Comparison of ENCODE assay signal across 8 cellular contexts in genomic region chr1:11908139-11909021, GRCh38. TPM values are rescaled to one million over a fixed set of nuclear protein-coding genes. Genes with fewer than 3 reads are reported as not detected.
DNase-seq lines count a peak whose midpoint lies in the region; ATAC-seq, FAIRE-seq and TF ChIP-seq lines count a peak whose summit lies in the region.

No MANE protein-coding gene starts in this region.

- DNase-seq in AG04449 (ENCODE audit: low read depth, low spot score) (peak; percentile 97), NCI-H2196 (lab: John Stamatoyannopoulos, UW; ENCODE audit: unreplicated experiment) (peak; percentile 94), mammary epithelial cell (peak; percentile 100), iPS-NIHi11 (ENCODE audit: low spot score) (peak; percentile 66), small intestine (peak; percentile 97)

- H3K9me3 ChIP-seq in mammary epithelial cell (replicated peaks; ENCODE audit: insufficient read depth, low read length) (no peaks in the 10 kb centered on the region), small intestine (ENCODE audit: control insufficient read depth, low read depth) (no peaks in the 10 kb centered on the region)

- POLR2A ChIA-PET in AG04449 (lab: Yijun Ruan, JAX) = interaction anchor here (0.6 to 4.3 kb wide), 45 partner anchors 9 to 871 kb away, joined by 3 to 78 read pairs (median 5); partner anchors contain the start of genes AGTRAP, CLCN6, KIAA2013 and MFN2

- WGBS in mammary epithelial cell (ENCODE audit: low coverage, missing lambda C conversion rate) = 1% methylated on average over 31 of the region's 41 CpGs
- WGBS in small intestine, 3 donors = 0% methylated on average over 41 of the region's 41 CpGs

- dilution Hi-C loops in mammary epithelial cell (cut with HindIII; ENCODE audit: low sequenced_read_pairs) = no loop called here

- CTCF ChIA-PET in AG04449 (lab: Yijun Ruan, JAX) (interaction anchor here (0.6 to 2.3 kb wide), 12 partner anchors 8 to 99 kb away, joined by 3 to 13 read pairs (median 4); no protein-coding TSS in a partner anchor), mammary epithelial cell (lab: Charles Lee; ENCODE audit: low non-redundant PET) (interaction anchor here (0.6 to 0.7 kb wide), 5 partner anchors 55 to 871 kb away, joined by 3 to 9 read pairs (median 5); no protein-coding TSS in a partner anchor)

- H3K27me3 ChIP-seq in mammary epithelial cell (ENCODE audit: insufficient read depth, low read length) (no peaks in the 10 kb centered on the region), small intestine (ENCODE audit: control insufficient read depth in 2 of 2, insufficient read depth in 2 of 2, low read length in 2 of 2) (no peaks in the 10 kb centered on the region)

- ATAC-seq in GM18907 (IDR thresholded peaks at IDR 0.05; ENCODE audit: unreplicated experiment) = peak; percentile 57
- peak; percentile 53 for ATAC-seq in HG03135 (IDR thresholded peaks at IDR 0.05; ENCODE audit: unreplicated experiment)

- H3K4me2 ChIP-seq in mammary epithelial cell (ENCODE audit: insufficient read depth, low read depth, low read length) = peak overlapping the region; percentile 59

- H3K36me3 ChIP-seq in mammary epithelial cell (ENCODE audit: insufficient read depth, low read length) = no peaks in the 10 kb centered on the region
- H3K36me3 ChIP-seq in small intestine (ENCODE audit: control insufficient read depth in 2 of 2, insufficient read depth in 2 of 2, low read length in 2 of 2) = no peaks in the 10 kb centered on the region

- H3K79me2 ChIP-seq in mammary epithelial cell (ENCODE audit: insufficient read depth, low read length) = no peaks in the 10 kb centered on the region

- TSS peak; percentile 98 for BruUV-seq in mammary epithelial cell (replicated peaks; lab: Mats Ljungman, UMichigan)

- H4K20me1 ChIP-seq in mammary epithelial cell (ENCODE audit: insufficient read depth, low read length) = no peaks in the 10 kb centered on the region

- TF ChIP-seq CTCF in AG04449 (IDR thresholded peaks at IDR 0.05; ENCODE audit: insufficient read depth, low read length, missing control alignments) = no peak
- TF ChIP-seq CTCF in VCaP (conservative IDR thresholded peaks at IDR 0.05) = no peak
- no peak for TF ChIP-seq CTCF in mammary epithelial cell (conservative IDR thresholded peaks at IDR 0.05 in 1 of 2, IDR thresholded peaks at IDR 0.05 in 1 of 2; ENCODE audit: extremely low read depth in 1 of 2, insufficient read depth in 1 of 2, low read depth in 1 of 2, low read length in 2 of 2)

- FAIRE-seq in small intestine (lab: Jason Lieb, UNC) = no peak

- H3K4me1 ChIP-seq in mammary epithelial cell (ENCODE audit: insufficient read depth, low read length) (peaks cover 3% of the 10 kb centered on the region), small intestine (ENCODE audit: control insufficient read depth in 2 of 2, insufficient read depth in 1 of 2, low read depth in 1 of 2, low read length in 1 of 2) (peaks cover 0 to 1% of the 10 kb centered on the region in 2 donors)

- H3K27ac ChIP-seq in VCaP = peak overlapping the region; percentile 97
- H3K27ac ChIP-seq in mammary epithelial cell (ENCODE audit: insufficient read depth, low read depth, low read length) = peak overlapping the region; percentile 100
- peak overlapping the region; percentile 96 to 100 for H3K27ac ChIP-seq in small intestine (ENCODE audit: low read depth in 1 of 2, low read length in 1 of 2)

- H3K9ac ChIP-seq in mammary epithelial cell (ENCODE audit: insufficient read depth, low read length) = peak overlapping the region; percentile 98

- in situ Hi-C loops in mammary epithelial cell (cut with MboI; ENCODE audit: low sequenced_read_pairs in 2 of 2) = no loop called here

- peak overlapping the region; percentile 62 for H3K4me3 ChIP-seq in AG04449 (ENCODE audit: low read depth, low read length)
- peak overlapping the region; percentile 21 to 44 (median 34) for H3K4me3 ChIP-seq in mammary epithelial cell (replicated peaks in 1 of 3; ENCODE audit: insufficient read depth in 1 of 3, low read depth in 2 of 3, low read length in 3 of 3)
- H3K4me3 ChIP-seq in small intestine (ENCODE audit: low read depth in 1 of 2, low read length in 2 of 2) = peak overlapping the region; percentile 39 to 72

- peak overlapping the region; percentile 36 for H2AFZ ChIP-seq in mammary epithelial cell (ENCODE audit: low read depth, low read length)

- intact Hi-C loops in mammary epithelial cell (cut with micrococcal nuclease) = loop anchor here (1.0 to 5.0 kb wide), 5 partner anchors 59 to 299 kb away; partner anchors contain the start of genes CLCN6 and MFN2

RNA-seq across cellular contexts. Expression of gene KIAA2013, which starts 17.8 kb away (rescaled TPM):
- 10 to 100 TPM; 35.1 to 72.3 TPM for total RNA-seq in mammary epithelial cell
- polyA plus RNA-seq in mammary epithelial cell = 61.9 TPM
- 35.6 TPM for polyA minus RNA-seq in mammary epithelial cell
- polyA plus RNA-seq in small intestine = 10 to 100 TPM; 76.5 to 78.0 (median 76.7) TPM

RNA-seq across cellular contexts. Expression of gene PLOD1, which starts 26.1 kb away (rescaled TPM):
- 100 to 1,000 TPM; 107 to 197 TPM for total RNA-seq in mammary epithelial cell
- polyA plus RNA-seq in mammary epithelial cell = 189 TPM
- polyA minus RNA-seq in mammary epithelial cell = 128 TPM
- polyA plus RNA-seq in small intestine = 10 to 100 TPM; 26.7 to 43.2 (median 43.1) TPM

RNA-seq across cellular contexts. Expression of gene NPPB, which starts 49.6 kb away (rescaled TPM):
- under 1 TPM in 1 of 2 donors, not detected in 1; 0.17 TPM for total RNA-seq in mammary epithelial cell
- not detected for polyA plus RNA-seq in mammary epithelial cell
- not detected for polyA minus RNA-seq in mammary epithelial cell
- polyA plus RNA-seq in small intestine = 100 to 1,000 TPM in 1 of 3 donors, 10 to 100 TPM in 1, under 1 TPM in 1; 0.39 to 145 (median 19.7) TPM

Comparison
In these comparisons a context has a peak if more than half of its experiments do, and no peak if none do; other contexts are left out.
1. Peak in every context shown above with its lines: DNase-seq, ATAC-seq, H3K4me3 ChIP-seq and H3K27ac ChIP-seq.